17 cellular contexts compared by ENCODE assay signal in genomic region chr5:81854915-81855314, GRCh38.
DNase-seq lines count a peak whose midpoint lies in the region; ATAC-seq and TF ChIP-seq lines count a peak whose summit lies in the region.
"Had no signal": no experiment of that assay in that cellular context is flagged by ENCODE, and none has a peak within 500 bp of the region (broad histone marks: within the 10 kb centered on the region; RNA-seq: fewer than 3 reads in every experiment).

No MANE protein-coding gene starts in this region.

- POLR2A ChIA-PET in MCF 10A (lab: Yijun Ruan, JAX), result interaction anchor here (0.6 to 7.4 kb wide), 13 partner anchors 30 to 319 kb away, joined by 3 to 331 read pairs (median 4); partner anchors contain the start of gene SSBP2

- TF ChIP-seq POLR2A in breast epithelium (IDR thresholded peaks at IDR 0.05), result no peak
- no peak for TF ChIP-seq POLR2A in thyroid gland (IDR thresholded peaks at IDR 0.05)

- 73 to 75% methylated on average over 3 of the region's 3 CpGs for WGBS in thyroid gland, 2 donors

- H3K27me3 ChIP-seq in breast epithelium, result no peaks in the 10 kb centered on the region
- no peaks in the 10 kb centered on the region for H3K27me3 ChIP-seq in tibial artery
- H3K27me3 ChIP-seq in thyroid gland, result no peaks in the 10 kb centered on the region
- H3K27me3 ChIP-seq: adrenal gland, SJSA1 had no signal

- H3K27ac ChIP-seq in breast epithelium (no peak overlapping the region), tibial artery (peak overlapping the region; percentile 86 to 88), thyroid gland (peak overlapping the region in 1 of 3 donors; percentile 40)
- H3K27ac ChIP-seq: adrenal gland, SJSA1 had no signal

- H3K4me1 Mint-ChIP-seq in MCF 10A (ENCODE audit: insufficient read depth, unreplicated experiment), result peaks cover 50% of the 10 kb centered on the region

- DNase-seq in MCF 10A (ENCODE audit: unreplicated experiment), result peak; percentile 28
- DNase-seq in breast epithelium (ENCODE audit: low spot score in 2 of 2), result no peak
- peak; percentile 93 for DNase-seq in NCI-H446 treated with DMSO at 0.1 percent for 48 hours (lab: John Stamatoyannopoulos, UW)
- peak; percentile 15 for DNase-seq in epithelial cell of esophagus (ENCODE audit: low read depth)
- no peak for DNase-seq in tibial artery
- no peak for DNase-seq in DMS53 treated with DMSO at 0.1 percent for 48 hours (lab: John Stamatoyannopoulos, UW; ENCODE audit: unreplicated experiment)
- no peak for DNase-seq in thyroid gland
- DNase-seq: activated CD4-positive, alpha-beta T cell treated with anti-CD3 and anti-CD28 coated beads for 1 hour; activated T-cell treated with anti-CD3 and anti-CD28 coated beads, Interleukin-2, amount 50 U/mL, for 1 hour; adrenal gland; effector memory CD8-positive, alpha-beta T cell; EL; H9; NCI-H226 had no signal

- no peaks in the 10 kb centered on the region for H3K36me3 ChIP-seq in breast epithelium
- no peaks in the 10 kb centered on the region for H3K36me3 ChIP-seq in tibial artery
- no peaks in the 10 kb centered on the region for H3K36me3 ChIP-seq in thyroid gland
- H3K36me3 ChIP-seq: adrenal gland, SJSA1 had no signal

- no peak overlapping the region for H3K4me3 ChIP-seq in breast epithelium
- no peak overlapping the region for H3K4me3 ChIP-seq in epithelial cell of esophagus (ENCODE audit: low read length)
- no peak overlapping the region for H3K4me3 ChIP-seq in tibial artery
- no peak overlapping the region for H3K4me3 ChIP-seq in thyroid gland (replicated peaks in 1 of 3)
- H3K4me3 ChIP-seq: adrenal gland, SJSA1 had no signal

- no peak overlapping the region for H3K4me3 Mint-ChIP-seq in MCF 10A (ENCODE audit: unreplicated experiment)
- H3K4me3 Mint-ChIP-seq: effector memory CD8-positive, alpha-beta T cell had no signal

- CTCF ChIA-PET in MCF 10A (lab: Yijun Ruan, JAX), result interaction anchor here (0.7 kb wide), 1 partner anchor 689 kb away, joined by 3 read pairs; no protein-coding TSS in a partner anchor

- H3K36me3 Mint-ChIP-seq in MCF 10A (ENCODE audit: insufficient read depth, unreplicated experiment), result no peaks in the 10 kb centered on the region

- no TSS peak for BruUV-seq in MCF 10A (replicated peaks; lab: Mats Ljungman, UMichigan)

- intact Hi-C loops in MCF 10A (cut with micrococcal nuclease), result loop anchor here (1.0 kb wide), 1 partner anchor 251 kb away; no protein-coding TSS in a partner anchor
- intact Hi-C loops in breast epithelium (cut with DNase I; ENCODE audit: low total_unique reads), result loop anchor here (5.0 kb wide), 1 partner anchor 103 kb away; the partner anchor contains the start of gene SSBP2
- intact Hi-C loops in tibial artery (cut with DNase I; ENCODE audit: low total_unique reads), result loop anchor here (5.0 to 10.0 kb wide), 3 partner anchors 117 to 350 kb away; partner anchors contain the start of gene ATG10
- intact Hi-C loops in thyroid gland (cut with DNase I), result loop anchor here (5.0 to 10.0 kb wide), 3 partner anchors 68 to 310 kb away; partner anchors contain the start of gene ATG10

- H3K9me3 ChIP-seq in breast epithelium, result no peaks in the 10 kb centered on the region
- H3K9me3 ChIP-seq in tibial artery, result no peaks in the 10 kb centered on the region
- H3K9me3 ChIP-seq in thyroid gland, result no peaks in the 10 kb centered on the region
- H3K9me3 ChIP-seq: adrenal gland, SJSA1 had no signal

- no peaks in the 10 kb centered on the region for H3K27me3 Mint-ChIP-seq in MCF 10A (ENCODE audit: insufficient read depth, unreplicated experiment)
- H3K27me3 Mint-ChIP-seq: effector memory CD8-positive, alpha-beta T cell had no signal

- ATAC-seq in HG02938 (IDR thresholded peaks at IDR 0.05; ENCODE audit: unreplicated experiment), result no peak
- ATAC-seq: effector memory CD8-positive, alpha-beta T cell had no signal

- H3K4me1 ChIP-seq in breast epithelium, result peaks cover 13 to 14% of the 10 kb centered on the region in 2 donors
- peaks cover 0 to 76% (median 51%) of the 10 kb centered on the region in 4 donors for H3K4me1 ChIP-seq in tibial artery
- H3K4me1 ChIP-seq in thyroid gland, result peaks cover 35 to 39% of the 10 kb centered on the region in 2 donors

- no peak for TF ChIP-seq CTCF in MCF 10A (IDR thresholded peaks at IDR 0.05; ENCODE audit: unreplicated experiment)
- no peak for TF ChIP-seq CTCF in breast epithelium (IDR thresholded peaks at IDR 0.05)
- TF ChIP-seq CTCF in epithelial cell of esophagus (IDR thresholded peaks at IDR 0.05; ENCODE audit: insufficient read depth, low read depth, low read length, missing control alignments), result no peak
- TF ChIP-seq CTCF in tibial artery (IDR thresholded peaks at IDR 0.05), result no peak
- TF ChIP-seq CTCF in thyroid gland (IDR thresholded peaks at IDR 0.05), result no peak

- no peaks in the 10 kb centered on the region for H3K9me3 Mint-ChIP-seq in MCF 10A (ENCODE audit: unreplicated experiment)
- H3K9me3 Mint-ChIP-seq: effector memory CD8-positive, alpha-beta T cell; H9; IgD-negative memory B cell had no signal

- H3K27ac Mint-ChIP-seq in MCF 10A (ENCODE audit: low read depth, unreplicated experiment), result peak overlapping the region; percentile 72
- H3K27ac Mint-ChIP-seq: effector memory CD8-positive, alpha-beta T cell had no signal

Comparison
In these comparisons a context has a peak if more than half of its experiments do, and no peak if none do; other contexts are left out.
1. DNase-seq: peak in MCF 10A (single experiment), NCI-H446 treated with DMSO at 0.1 percent for 48 hours (single experiment) and epithelial cell of esophagus (single experiment); none in breast epithelium (0 of 2), tibial artery (0 of 2), DMS53 treated with DMSO at 0.1 percent for 48 hours (single experiment) and thyroid gland (0 of 2).
2. H3K27ac ChIP-seq: peak in tibial artery (2 of 2); none in breast epithelium (0 of 2).